ENCODE assay signal across 1 cellular context in the genomic region with DNA sequence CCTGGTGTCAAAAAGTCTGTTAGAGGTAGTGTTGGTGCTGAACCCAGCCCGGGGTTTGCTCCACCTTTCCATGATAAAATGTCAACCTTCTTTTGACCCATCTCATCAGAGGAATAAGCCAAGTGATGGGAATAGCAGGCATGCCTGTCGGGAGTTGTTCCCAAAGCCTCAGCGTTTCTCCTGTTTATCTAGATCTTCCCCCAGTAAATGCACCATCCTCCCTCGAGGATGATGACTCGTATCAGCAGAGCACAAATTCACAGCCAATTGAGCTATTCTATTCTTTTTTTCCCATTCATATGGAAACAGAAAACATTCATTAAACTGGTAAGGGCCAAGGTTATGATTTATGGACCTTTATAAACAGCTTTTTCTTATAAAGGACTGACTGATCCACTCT.
TF ChIP-seq lines count a peak whose summit lies in the region.

No MANE protein-coding gene starts in this region.

TF ChIP-seq in IMR-90, 13 proteins besides CTCF, POLR2A, EP300 and RAD21 (continued from another document):
- TF ChIP-seq, protein P1, sequence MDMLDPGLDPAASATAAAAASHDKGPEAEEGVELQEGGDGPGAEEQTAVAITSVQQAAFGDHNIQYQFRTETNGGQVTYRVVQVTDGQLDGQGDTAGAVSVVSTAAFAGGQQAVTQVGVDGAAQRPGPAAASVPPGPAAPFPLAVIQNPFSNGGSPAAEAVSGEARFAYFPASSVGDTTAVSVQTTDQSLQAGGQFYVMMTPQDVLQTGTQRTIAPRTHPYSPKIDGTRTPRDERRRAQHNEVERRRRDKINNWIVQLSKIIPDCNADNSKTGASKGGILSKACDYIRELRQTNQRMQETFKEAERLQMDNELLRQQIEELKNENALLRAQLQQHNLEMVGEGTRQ (IDR thresholded peaks at IDR 0.05; ENCODE audit: low read depth, low read length), result no peak
- TF ChIP-seq, protein P2, sequence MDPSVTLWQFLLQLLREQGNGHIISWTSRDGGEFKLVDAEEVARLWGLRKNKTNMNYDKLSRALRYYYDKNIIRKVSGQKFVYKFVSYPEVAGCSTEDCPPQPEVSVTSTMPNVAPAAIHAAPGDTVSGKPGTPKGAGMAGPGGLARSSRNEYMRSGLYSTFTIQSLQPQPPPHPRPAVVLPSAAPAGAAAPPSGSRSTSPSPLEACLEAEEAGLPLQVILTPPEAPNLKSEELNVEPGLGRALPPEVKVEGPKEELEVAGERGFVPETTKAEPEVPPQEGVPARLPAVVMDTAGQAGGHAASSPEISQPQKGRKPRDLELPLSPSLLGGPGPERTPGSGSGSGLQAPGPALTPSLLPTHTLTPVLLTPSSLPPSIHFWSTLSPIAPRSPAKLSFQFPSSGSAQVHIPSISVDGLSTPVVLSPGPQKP (IDR thresholded peaks at IDR 0.05; ENCODE audit: borderline replicate concordance, low read depth, low read length), result no peak
- no peak for TF ChIP-seq FOS (IDR thresholded peaks at IDR 0.05; ENCODE audit: low read depth, low read length)
- TF ChIP-seq RCOR1 (IDR thresholded peaks at IDR 0.05; ENCODE audit: insufficient replicate concordance, low read length), result no peak
- no peak for TF ChIP-seq SMC3 (IDR thresholded peaks at IDR 0.05; ENCODE audit: low read depth, low read length)
- no peak for TF ChIP-seq MXI1 (IDR thresholded peaks at IDR 0.05; ENCODE audit: borderline replicate concordance, low read depth, low read length)
- TF ChIP-seq MAZ (IDR thresholded peaks at IDR 0.05; ENCODE audit: borderline replicate concordance, low read depth, low read length), result no peak
- no peak for TF ChIP-seq MAFK (IDR thresholded peaks at IDR 0.05; ENCODE audit: low read depth, low read length)
- no peak for TF ChIP-seq RFX5 (IDR thresholded peaks at IDR 0.05; ENCODE audit: low read depth, low read length)
- no peak for TF ChIP-seq BHLHE40 (IDR thresholded peaks at IDR 0.05; ENCODE audit: low read depth, low read length)
